In the genomic region with DNA sequence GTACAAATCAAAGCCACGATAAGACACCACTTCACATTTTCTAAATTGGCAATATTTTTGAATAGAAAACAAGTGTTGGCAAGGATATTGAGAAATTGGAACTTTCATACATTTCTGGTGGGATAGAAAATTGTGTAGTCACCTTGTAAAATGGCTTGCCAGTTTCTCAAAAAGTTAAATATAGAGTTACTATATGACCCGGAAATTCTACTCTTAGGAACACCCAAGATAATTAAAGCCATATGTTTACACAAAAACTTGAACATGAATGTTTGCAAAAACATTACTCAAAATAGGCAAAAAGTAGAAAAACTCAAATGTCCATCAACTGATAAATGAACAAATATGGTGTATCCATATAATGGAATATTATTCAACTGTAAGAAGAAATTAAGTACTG, we compare ENCODE assay signal across 20 cellular contexts.
DNase-seq lines count a peak whose midpoint lies in the region; ATAC-seq and TF ChIP-seq lines count a peak whose summit lies in the region.
"Had no signal": no experiment of that assay in that cellular context is flagged by ENCODE, and none has a peak within 500 bp of the region (broad histone marks: within the 10 kb centered on the region; RNA-seq: fewer than 3 reads in every experiment).

No MANE protein-coding gene starts in this region.

- no peak for TF ChIP-seq POLR2A in upper lobe of left lung (IDR thresholded peaks at IDR 0.05)

- in situ Hi-C loops in astrocyte of the spinal cord (cut with HindIII; ENCODE audit: low sequenced_read_pairs): no loop called here

- no peak for ATAC-seq in upper lobe of left lung (ENCODE audit: low FRiP score in 2 of 2)

- H2AFZ ChIP-seq in ACC112 (ENCODE audit: low read length, unreplicated experiment): no peak overlapping the region

- peak overlapping the region; percentile 31; the same call in 1 of the 2 replicates for H3K4me3 ChIP-seq in ACC112 (ENCODE audit: low read depth, low read length)
- no peak overlapping the region for H3K4me3 ChIP-seq in astrocyte of the spinal cord (ENCODE audit: low read depth, low read length)
- no peak overlapping the region for H3K4me3 ChIP-seq in fibroblast of the aortic adventitia (ENCODE audit: low read depth, low read length)
- no peak overlapping the region for H3K4me3 ChIP-seq in upper lobe of left lung
- H3K4me3 ChIP-seq: MG63, Peyer's patch, SJCRH30 had no signal

- 72 to 77% methylated on average over 2 of the region's 2 CpGs for WGBS in upper lobe of left lung, 2 donors

- no peaks in the 10 kb centered on the region for H3K36me3 Mint-ChIP-seq in HFFc6 (ENCODE audit: low read depth)
- H3K36me3 Mint-ChIP-seq: CD4-positive, CD25-positive, alpha-beta regulatory T cell had no signal

- H3K27ac ChIP-seq in ACC112 (ENCODE audit: low read depth, low read length): peak overlapping the region; percentile 27
- H3K27ac ChIP-seq in upper lobe of left lung: no peak overlapping the region
- H3K27ac ChIP-seq: Peyer's patch, SJCRH30 had no signal

- DNase-seq in HFFc6 (peak; percentile 2), astrocyte of the spinal cord (ENCODE audit: low read depth, low spot score) (peak; percentile 5), fibroblast of the aortic adventitia (ENCODE audit: low read depth) (peak; percentile 61), upper lobe of left lung (no peak), Kasumi-1 (lab: John Stamatoyannopoulos, UW) (no peak), NOMO-1 treated with DMSO at 0.1 percent for 48 hours (lab: John Stamatoyannopoulos, UW; ENCODE audit: unreplicated experiment) (no peak), NCI-H82 treated with DMSO at 0.1 percent for 48 hours (lab: John Stamatoyannopoulos, UW; ENCODE audit: unreplicated experiment) (no peak)
- DNase-seq: BE2C; CD4-positive, CD25-positive, alpha-beta regulatory T cell; COR-L47; GDM1; MG63; NCI-H187 treated with DMSO at 0.1 percent for 48 hours; NCI-H510A treated with DMSO at 0.1 percent for 48 hours; NCI-H748 treated with DMSO at 0.1 percent for 48 hours; NK-92 treated with Interleukin-12 subunit alpha and Interleukin-12 subunit beta, amount 100 ng/mL, for 24 hours; Peyer's patch; SJCRH30 had no signal

- H3K4me3 Mint-ChIP-seq in HFFc6: no peak overlapping the region
- H3K4me3 Mint-ChIP-seq: CD4-positive, CD25-positive, alpha-beta regulatory T cell; T-helper 1 cell treated with Interleukin-12 subunit alpha and Interleukin-12 subunit beta and Interleukin-4 antibody, amounts not matched to agents 30 μg/mL and 1 μg/mL, for 36 hours had no signal

- no peaks in the 10 kb centered on the region; the same call in 1 of the 2 replicates for H3K9me3 Mint-ChIP-seq in HFFc6
- H3K9me3 Mint-ChIP-seq: T-helper 1 cell treated with Interleukin-12 subunit alpha and Interleukin-12 subunit beta and Interleukin-4 antibody, amounts not matched to agents 30 μg/mL and 1 μg/mL, for 36 hours had no signal

- no peaks in the 10 kb centered on the region for H3K27me3 Mint-ChIP-seq in HFFc6 (ENCODE audit: insufficient read depth)
- H3K27me3 Mint-ChIP-seq: CD4-positive, CD25-positive, alpha-beta regulatory T cell had no signal

- no peak for TF ChIP-seq EP300 in upper lobe of left lung (IDR thresholded peaks at IDR 0.05)

- H3K79me2 ChIP-seq in ACC112 (ENCODE audit: control insufficient read depth, insufficient read depth, low read length, unreplicated experiment): no peaks in the 10 kb centered on the region

- H3K27me3 ChIP-seq in ACC112 (ENCODE audit: insufficient read depth, low read length): no peaks in the 10 kb centered on the region
- no peaks in the 10 kb centered on the region for H3K27me3 ChIP-seq in upper lobe of left lung
- H3K27me3 ChIP-seq: BE2C, MG63, Peyer's patch, SJCRH30 had no signal

- TF ChIP-seq CTCF in HFFc6 (IDR thresholded peaks at IDR 0.05): no peak
- TF ChIP-seq CTCF in astrocyte of the spinal cord (IDR thresholded peaks at IDR 0.05; ENCODE audit: low read depth, low read length): no peak
- no peak for TF ChIP-seq CTCF in fibroblast of the aortic adventitia (IDR thresholded peaks at IDR 0.05; ENCODE audit: insufficient read depth, low read length)
- TF ChIP-seq CTCF in upper lobe of left lung (IDR thresholded peaks at IDR 0.05): no peak

- no peaks in the 10 kb centered on the region for H3K9me3 ChIP-seq in upper lobe of left lung
- H3K9me3 ChIP-seq: BE2C, MG63, Peyer's patch, SJCRH30 had no signal

- H3K27ac Mint-ChIP-seq in HFFc6: no peak overlapping the region; the same call in 1 of the 2 replicates
- H3K27ac Mint-ChIP-seq: CD4-positive, CD25-positive, alpha-beta regulatory T cell; T-helper 1 cell treated with Interleukin-12 subunit alpha and Interleukin-12 subunit beta and Interleukin-4 antibody, amounts not matched to agents 30 μg/mL and 1 μg/mL, for 36 hours had no signal

- peaks cover 31% of the 10 kb centered on the region for H3K4me1 Mint-ChIP-seq in HFFc6 (ENCODE audit: low read depth)
- H3K4me1 Mint-ChIP-seq: CD4-positive, CD25-positive, alpha-beta regulatory T cell had no signal

- H3K4me1 ChIP-seq in ACC112 (ENCODE audit: control insufficient read depth, insufficient read depth, low read length, unreplicated experiment) (peaks cover 12% of the 10 kb centered on the region), upper lobe of left lung (no peaks in the 10 kb centered on the region)
- H3K4me1 ChIP-seq: Peyer's patch, SJCRH30 had no signal

- H3K36me3 ChIP-seq in ACC112 (ENCODE audit: insufficient read depth, low read length) (no peaks in the 10 kb centered on the region), upper lobe of left lung (no peaks in the 10 kb centered on the region)
- H3K36me3 ChIP-seq: BE2C, MG63, Peyer's patch, SJCRH30 had no signal

Comparison
In these comparisons a context has a peak if more than half of its experiments do, and no peak if none do; other contexts are left out.
1. DNase-seq: peak in HFFc6 (single experiment), astrocyte of the spinal cord (single experiment) and fibroblast of the aortic adventitia (single experiment); none in upper lobe of left lung (0 of 2), Kasumi-1 (0 of 2), NOMO-1 treated with DMSO at 0.1 percent for 48 hours (single experiment) and NCI-H82 treated with DMSO at 0.1 percent for 48 hours (single experiment).